In genomic region chr11:73342633-73343032, GRCh38 we compare ENCODE assay signal across 10 cellular contexts. TPM values are rescaled to one million over a fixed set of nuclear protein-coding genes. Genes with fewer than 3 reads are reported as not detected.
DNase-seq lines count a peak whose midpoint lies in the region; ATAC-seq and TF ChIP-seq lines count a peak whose summit lies in the region.
"Had no signal": no experiment of that assay in that cellular context is flagged by ENCODE, and none has a peak within 500 bp of the region (broad histone marks: within the 10 kb centered on the region; RNA-seq: fewer than 3 reads in every experiment).

No MANE protein-coding gene starts in this region.

- WGBS in hepatocyte (ENCODE audit: low lambda C conversion rate, missing lambda C conversion rate), result 3% methylated on average over 10 of the region's 54 CpGs

- H3K27ac Mint-ChIP-seq in progenitor cell of endocrine pancreas, result peak overlapping the region; percentile 91
- H3K27ac Mint-ChIP-seq: T-helper 1 cell treated with Interleukin-12 subunit alpha and Interleukin-12 subunit beta and Interleukin-4 antibody, amounts not matched to agents 30 μg/mL and 1 μg/mL, for 36 hours had no signal

- H3K79me2 ChIP-seq in hepatocyte, result peaks cover 85% of the 10 kb centered on the region

- H3K9me3 Mint-ChIP-seq in progenitor cell of endocrine pancreas (ENCODE audit: low read depth), result no peaks in the 10 kb centered on the region
- H3K9me3 Mint-ChIP-seq: T-helper 1 cell treated with Interleukin-12 subunit alpha and Interleukin-12 subunit beta and Interleukin-4 antibody, amounts not matched to agents 30 μg/mL and 1 μg/mL, for 36 hours had no signal

- H3K4me1 Mint-ChIP-seq in progenitor cell of endocrine pancreas (ENCODE audit: low read depth), result peaks cover 9% of the 10 kb centered on the region

- peak overlapping the region; percentile 27 for H3K4me3 ChIP-seq in H7 (ENCODE audit: insufficient read depth, low read depth, low read length)
- H3K4me3 ChIP-seq in hepatocyte, result no peak overlapping the region

- no peaks in the 10 kb centered on the region for H3K9me2 ChIP-seq in hepatocyte (replicated peaks; ENCODE audit: insufficient read depth)

- peaks cover 16% of the 10 kb centered on the region for H3K27me3 ChIP-seq in H7 (ENCODE audit: control insufficient read depth, insufficient read depth, low read length)
- no peaks in the 10 kb centered on the region for H3K27me3 ChIP-seq in hepatocyte

- TF ChIP-seq CTCF in hepatocyte (IDR thresholded peaks at IDR 0.05; ENCODE audit: poor library complexity), result peak; percentile 20
- TF ChIP-seq CTCF in progenitor cell of endocrine pancreas (IDR thresholded peaks at IDR 0.05; ENCODE audit: unreplicated experiment), result peak; percentile 32

- H3K36me3 Mint-ChIP-seq in progenitor cell of endocrine pancreas (ENCODE audit: insufficient read depth), result peaks cover 2% of the 10 kb centered on the region

- H3K27me3 Mint-ChIP-seq in progenitor cell of endocrine pancreas, result peaks cover 4% of the 10 kb centered on the region

- peak overlapping the region; percentile 88 for H3K27ac ChIP-seq in angular gyrus (ENCODE audit: low read depth, low read length)
- H3K27ac ChIP-seq in hepatocyte, result no peak overlapping the region

- no peaks in the 10 kb centered on the region for H3K9me3 ChIP-seq in hepatocyte (ENCODE audit: low read depth)

- H4K20me1 ChIP-seq in hepatocyte (ENCODE audit: insufficient read depth, poor library complexity, severe bottlenecking), result peaks cover 82% of the 10 kb centered on the region

- H3K36me3 ChIP-seq in H7 (replicated peaks; ENCODE audit: control insufficient read depth, insufficient read depth, low read length), result no peaks in the 10 kb centered on the region
- H3K36me3 ChIP-seq in hepatocyte (replicated peaks; ENCODE audit: insufficient read depth, low read depth), result no peaks in the 10 kb centered on the region

- peak overlapping the region; percentile 93 for H3K4me2 ChIP-seq in hepatocyte

- H3K4me3 Mint-ChIP-seq in progenitor cell of endocrine pancreas (ENCODE audit: low read depth), result peak overlapping the region; percentile 75
- H3K4me3 Mint-ChIP-seq: T-helper 1 cell treated with Interleukin-12 subunit alpha and Interleukin-12 subunit beta and Interleukin-4 antibody, amounts not matched to agents 30 μg/mL and 1 μg/mL, for 36 hours had no signal

- H3K4me1 ChIP-seq in hepatocyte (ENCODE audit: insufficient read depth), result peaks cover 10% of the 10 kb centered on the region

- H2AFZ ChIP-seq in hepatocyte, result no peak overlapping the region

- DNase-seq in H7 (peak; percentile 90), hepatocyte (ENCODE audit: low spot score) (peak; percentile 57), progenitor cell of endocrine pancreas (ENCODE audit: low spot score, unreplicated experiment) (peak; percentile 34), GOT3 (lab: John Stamatoyannopoulos, UW) (no peak), NOMO-1 (lab: John Stamatoyannopoulos, UW; ENCODE audit: unreplicated experiment in 2 of 2) (no peak)
- DNase-seq: DND-41 had no signal

- ATAC-seq in HG02610 (IDR thresholded peaks at IDR 0.05; ENCODE audit: unreplicated experiment), result no peak
- ATAC-seq in GM19328 (IDR thresholded peaks at IDR 0.05; ENCODE audit: unreplicated experiment), result no peak

RNA-seq across cellular contexts. Expression of gene RELT, which starts 33.6 kb away (rescaled TPM):
- 6.4 and 8.3 TPM in 2 replicates for total RNA-seq in H7 (2014; rRNA removed; shearing (Covaris generic))
- total RNA-seq in hepatocyte (2.3 and 3.4 TPM in 2 replicates), progenitor cell of endocrine pancreas (5.3 and 5.7 TPM in 2 replicates)
- 1.6 and 2.7 TPM in 2 replicates for polyA plus RNA-seq in hepatocyte

RNA-seq across cellular contexts. Expression of gene ARHGEF17, which starts 34.6 kb away (rescaled TPM):
- 3.3 and 6.6 TPM in 2 replicates for total RNA-seq in H7 (2014; rRNA removed; shearing (Covaris generic))
- total RNA-seq in hepatocyte (26.6 and 35.6 TPM in 2 replicates), progenitor cell of endocrine pancreas (71.4 and 77.0 TPM in 2 replicates)
- 30.2 and 36.2 TPM in 2 replicates for polyA plus RNA-seq in hepatocyte

Comparison
In these comparisons a context has a peak if more than half of its experiments do, and no peak if none do; other contexts are left out.
1. DNase-seq: peak in H7 (single experiment), hepatocyte (single experiment) and progenitor cell of endocrine pancreas (single experiment); none in GOT3 (single experiment) and NOMO-1 (0 of 2).